20 cellular contexts compared by ENCODE assay signal in the genomic region with DNA sequence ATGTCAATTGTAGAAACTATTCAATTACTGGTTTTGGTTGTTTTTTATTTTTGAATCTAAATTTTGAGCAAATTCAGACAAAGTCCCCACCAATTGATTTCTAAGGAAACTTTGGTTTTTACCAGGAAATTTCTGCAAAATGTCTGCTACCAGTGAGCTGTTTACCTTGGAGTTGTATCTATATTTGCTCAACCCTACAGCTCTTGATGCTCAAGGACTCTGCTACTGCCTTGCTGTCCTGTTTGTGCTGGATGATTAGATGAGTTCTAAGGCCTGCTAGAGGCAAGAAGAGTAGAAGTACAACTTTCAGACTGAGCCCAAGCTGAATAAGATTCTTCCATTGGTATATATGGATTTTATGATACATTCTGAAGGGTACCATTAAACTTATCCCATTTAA. TPM values are rescaled to one million over a fixed set of nuclear protein-coding genes. Genes with fewer than 3 reads are reported as not detected.
DNase-seq lines count a peak whose midpoint lies in the region; TF ChIP-seq lines count a peak whose summit lies in the region.
"Had no signal": no experiment of that assay in that cellular context is flagged by ENCODE, and none has a peak within 500 bp of the region (broad histone marks: within the 10 kb centered on the region; RNA-seq: fewer than 3 reads in every experiment).

No MANE protein-coding gene starts in this region.

- no peaks in the 10 kb centered on the region for H3K79me2 ChIP-seq in osteoblast (ENCODE audit: insufficient read depth, low read length)

- H3K36me3 ChIP-seq in osteoblast (ENCODE audit: insufficient read depth, low read length) (no peaks in the 10 kb centered on the region), uterus (no peaks in the 10 kb centered on the region)
- H3K36me3 ChIP-seq: BLaER1 had no signal

- H3K9me3 ChIP-seq in osteoblast (ENCODE audit: low read depth, low read length) = no peaks in the 10 kb centered on the region
- no peaks in the 10 kb centered on the region for H3K9me3 ChIP-seq in uterus
- H3K9me3 ChIP-seq: BLaER1, Caco-2 had no signal

- DNase-seq in NCI-H510A treated with DMSO at 0.1 percent for 48 hours (lab: John Stamatoyannopoulos, UW) (peak; percentile 7), NCI-H510A (lab: John Stamatoyannopoulos, UW) (no peak), DMS53 (lab: John Stamatoyannopoulos, UW) (peak; percentile 85), NCI-H774 (lab: John Stamatoyannopoulos, UW) (peak; percentile 31), osteoblast (ENCODE audit: insufficient read length, low spot score, missing footprints) (peak; percentile 23), NCI-H2081 (lab: John Stamatoyannopoulos, UW) (no peak), uterus (no peak), GM19238 (ENCODE audit: insufficient read length, low spot score) (no peak)
- DNase-seq: Caco-2; CD4-positive, CD25-positive, alpha-beta regulatory T cell; CD8-positive, alpha-beta T cell; DMS153; DMS79 treated with DMSO at 0.1 percent for 48 hours; GF-D8; GOT3; H7; HCEC 1CT had no signal

- H4K20me1 ChIP-seq in osteoblast (ENCODE audit: insufficient read depth, low read length) = no peaks in the 10 kb centered on the region
- H4K20me1 ChIP-seq: BLaER1 had no signal

- no peak for TF ChIP-seq POLR2A in uterus (IDR thresholded peaks at IDR 0.05)

- TF ChIP-seq CTCF in osteoblast (IDR thresholded peaks at IDR 0.05; ENCODE audit: extremely low read depth, low read depth, low read length) (no peak), uterus (IDR thresholded peaks at IDR 0.05) (no peak)

- intact Hi-C loops in uterus (cut with DNase I; ENCODE audit: low total_unique reads) = no loop called here

- no peaks in the 10 kb centered on the region for H3K27me3 ChIP-seq in osteoblast (ENCODE audit: insufficient read depth, low read length)
- no peaks in the 10 kb centered on the region for H3K27me3 ChIP-seq in uterus
- H3K27me3 ChIP-seq: BLaER1 had no signal

- H3K27ac ChIP-seq in osteoblast (ENCODE audit: low read depth, low read length) (no peak overlapping the region), uterus (no peak overlapping the region)
- H3K27ac ChIP-seq: 22Rv1, BLaER1, C4-2B had no signal

- no peak overlapping the region for H3K4me2 ChIP-seq in osteoblast (ENCODE audit: insufficient read depth, low read length)
- H3K4me2 ChIP-seq: BLaER1 had no signal

- H2AFZ ChIP-seq in osteoblast (ENCODE audit: low read length) = no peak overlapping the region

- H3K4me1 ChIP-seq in osteoblast (ENCODE audit: insufficient read depth, low read length) (no peaks in the 10 kb centered on the region), uterus (no peaks in the 10 kb centered on the region)

- H3K4me3 ChIP-seq in osteoblast (ENCODE audit: insufficient read depth, low read length) (no peak overlapping the region), uterus (no peak overlapping the region)
- H3K4me3 ChIP-seq: BLaER1 had no signal

RNA-seq across cellular contexts. Expression of gene KIF2A, which starts 42.6 kb away (rescaled TPM):
- 52.8 and 57.8 TPM in 2 replicates for total RNA-seq in osteoblast
- total RNA-seq in uterus = 100 to 1,000 TPM in 1 of 4 donors, 10 to 100 TPM in 3; 32.8 to 116 (median 39.4) TPM

Comparison
In these comparisons a context has a peak if more than half of its experiments do, and no peak if none do; other contexts are left out.
1. DNase-seq: peak in NCI-H510A treated with DMSO at 0.1 percent for 48 hours (single experiment), DMS53 (single experiment), NCI-H774 (single experiment) and osteoblast (single experiment); none in NCI-H510A (single experiment), NCI-H2081 (0 of 2), uterus (0 of 2) and GM19238 (single experiment).